In genomic region chr6:31878761-31879542, GRCh38 we compare ENCODE assay signal across 1 cellular context.
TF ChIP-seq lines count a peak whose summit lies in the region.

Gene SLC44A4, minus strand, starts transcription at chr6:31878997. Its CDS starts 17 bp downstream, at chr6:31878980.

TF ChIP-seq in H1, 55 proteins besides CTCF, POLR2A, EP300 and RAD21:
- TF ChIP-seq RNF2 (IDR thresholded peaks at IDR 0.05; ENCODE audit: borderline replicate concordance, low read depth, low read length, missing control alignments, poor library complexity, severe bottlenecking) = no peak
- TF ChIP-seq, protein P1, sequence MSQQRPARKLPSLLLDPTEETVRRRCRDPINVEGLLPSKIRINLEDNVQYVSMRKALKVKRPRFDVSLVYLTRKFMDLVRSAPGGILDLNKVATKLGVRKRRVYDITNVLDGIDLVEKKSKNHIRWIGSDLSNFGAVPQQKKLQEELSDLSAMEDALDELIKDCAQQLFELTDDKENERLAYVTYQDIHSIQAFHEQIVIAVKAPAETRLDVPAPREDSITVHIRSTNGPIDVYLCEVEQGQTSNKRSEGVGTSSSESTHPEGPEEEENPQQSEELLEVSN (IDR thresholded peaks at IDR 0.05) = peak; percentile 75
- TF ChIP-seq FOSL1 (IDR thresholded peaks at IDR 0.05; ENCODE audit: insufficient read depth, low read depth, low read length) = no peak
- TF ChIP-seq TCF12 (IDR thresholded peaks at IDR 0.05; ENCODE audit: low read depth, low read length) = no peak
- TF ChIP-seq PHF8 (conservative IDR thresholded peaks at IDR 0.05; ENCODE audit: low read depth, low read length) = no peak
- no peak for TF ChIP-seq SIRT6 (IDR thresholded peaks at IDR 0.05; ENCODE audit: low read length)
- TF ChIP-seq POU5F1 (IDR thresholded peaks at IDR 0.05; ENCODE audit: low read depth, low read length) = no peak
- TF ChIP-seq ATF3 (IDR thresholded peaks at IDR 0.05; ENCODE audit: insufficient read depth, low read depth, low read length) = no peak
- no peak for TF ChIP-seq CBX5 (IDR thresholded peaks at IDR 0.05; ENCODE audit: low read depth, low read length)
- TF ChIP-seq HDAC6 (IDR thresholded peaks at IDR 0.05; ENCODE audit: low read depth, low read length) = no peak
- TF ChIP-seq ASH2L (IDR thresholded peaks at IDR 0.05; ENCODE audit: low read length) = no peak
- TF ChIP-seq RBBP5 (IDR thresholded peaks at IDR 0.05; ENCODE audit: borderline replicate concordance, low read depth, low read length) = no peak
- TF ChIP-seq KDM1A (IDR thresholded peaks at IDR 0.05; ENCODE audit: borderline replicate concordance, low read length) = no peak
- TF ChIP-seq POLR2AphosphoS5 (IDR thresholded peaks at IDR 0.05; ENCODE audit: low read depth, low read length) = no peak
- TF ChIP-seq RXRA (IDR thresholded peaks at IDR 0.05; ENCODE audit: insufficient read depth, low read depth, low read length) = no peak
- TF ChIP-seq EZH2 (IDR thresholded peaks at IDR 0.05; ENCODE audit: low read depth, low read length, severe bottlenecking) = no peak
- no peak for TF ChIP-seq NRF1 (IDR thresholded peaks at IDR 0.05; ENCODE audit: low read depth, low read length)
- TF ChIP-seq MAX (IDR thresholded peaks at IDR 0.05) = peak; percentile 50; the same call in 1 of the 2 replicates
- no peak for TF ChIP-seq SAP30 (IDR thresholded peaks at IDR 0.05; ENCODE audit: insufficient read depth, insufficient replicate concordance, low read length)
- TF ChIP-seq BRCA1 (IDR thresholded peaks at IDR 0.05; ENCODE audit: low read depth, low read length) = no peak
- TF ChIP-seq TBP (IDR thresholded peaks at IDR 0.05; ENCODE audit: low read depth, low read length) = 0 out of 2 replicates have a peak, but pooled peaks have one; percentile 37
- TF ChIP-seq YY1 (IDR thresholded peaks at IDR 0.05; ENCODE audit: low read depth, low read length) = no peak
- TF ChIP-seq SIN3A (conservative IDR thresholded peaks at IDR 0.05 in 1 of 2, IDR thresholded peaks at IDR 0.05 in 1 of 2; ENCODE audit: low read depth in 1 of 2, low read length in 2 of 2) = no peak
- 0 out of 2 replicates have a peak, but pooled peaks have one; percentile 18 for TF ChIP-seq TAF1 (IDR thresholded peaks at IDR 0.05; ENCODE audit: low read depth, low read length)
- peak; percentile 64 for TF ChIP-seq CREB1 (IDR thresholded peaks at IDR 0.05)
- no peak for TF ChIP-seq GTF2F1 (IDR thresholded peaks at IDR 0.05; ENCODE audit: borderline replicate concordance, low read depth, low read length)
- TF ChIP-seq CEBPB (IDR thresholded peaks at IDR 0.05; ENCODE audit: low read depth, low read length) = no peak
- no peak for TF ChIP-seq SUZ12 (IDR thresholded peaks at IDR 0.05; ENCODE audit: low read length)
TF ChIP-seq in H1: peak in this region for 5.
